In genomic region chr17:63550816-63551639, GRCh38 we compare ENCODE assay signal across 1 cellular context.
TF ChIP-seq lines count a peak whose summit lies in the region.

No MANE protein-coding gene starts in this region.

TF ChIP-seq in IMR-90, 13 proteins besides CTCF, POLR2A, EP300 and RAD21:
- no peak for TF ChIP-seq CHD1 (IDR thresholded peaks at IDR 0.05; ENCODE audit: low read depth, low read length)
- TF ChIP-seq NFE2L2 (IDR thresholded peaks at IDR 0.05; ENCODE audit: low read depth, low read length): no peak
- TF ChIP-seq BHLHE40 (IDR thresholded peaks at IDR 0.05; ENCODE audit: low read depth, low read length): no peak
TF ChIP-seq in IMR-90: peak in this region for 0.
